26 cellular contexts compared by ENCODE assay signal in the genomic region with DNA sequence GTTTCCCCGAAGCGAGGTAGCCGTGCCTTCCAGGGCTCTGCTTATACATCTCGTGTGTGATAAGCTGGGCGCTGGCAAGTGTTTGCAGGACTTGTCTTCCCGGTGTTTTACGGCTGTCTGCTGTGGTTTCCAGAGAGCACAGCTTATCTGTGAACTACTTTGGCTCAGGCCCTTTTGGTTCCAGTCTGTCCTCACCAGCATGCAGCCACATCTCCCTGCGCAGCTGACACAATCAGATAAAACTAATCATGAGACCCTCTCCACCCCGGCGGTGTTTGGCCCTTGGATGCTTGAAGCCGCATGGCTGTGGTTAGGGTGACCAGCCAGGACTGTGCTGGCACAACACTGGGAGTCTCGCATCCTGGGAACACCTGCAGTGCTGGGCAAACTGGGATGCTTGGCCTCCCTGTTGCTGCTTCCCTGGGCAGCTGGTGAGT.
DNase-seq lines count a peak whose midpoint lies in the region; ATAC-seq, FAIRE-seq and TF ChIP-seq lines count a peak whose summit lies in the region.
"Had no signal": no experiment of that assay in that cellular context is flagged by ENCODE, and none has a peak within 500 bp of the region (broad histone marks: within the 10 kb centered on the region; RNA-seq: fewer than 3 reads in every experiment).

No MANE protein-coding gene starts in this region.

- peak overlapping the region; percentile 83 for H3K27ac ChIP-seq in HEK293 (ENCODE audit: extremely low read depth, low read depth, low read length)
- H3K27ac ChIP-seq in VCaP: peak overlapping the region; percentile 39; the same call in 1 of the 2 replicates
- H3K27ac ChIP-seq in keratinocyte (ENCODE audit: control insufficient read depth, insufficient read depth, low read length): no peak overlapping the region
- no peak overlapping the region for H3K27ac ChIP-seq in small intestine (ENCODE audit: low read depth in 1 of 2, low read length in 1 of 2)
- H3K27ac ChIP-seq in CD4-positive, alpha-beta memory T cell (ENCODE audit: low read depth, low read length): no peak overlapping the region
- H3K27ac ChIP-seq: ascending aorta, skin epidermis, testis had no signal

- H3K27me3 ChIP-seq in keratinocyte (ENCODE audit: control insufficient read depth, extremely low read depth, insufficient read depth, low read length) (no peaks in the 10 kb centered on the region), small intestine (ENCODE audit: control insufficient read depth in 2 of 2, insufficient read depth in 2 of 2, low read length in 2 of 2) (no peaks in the 10 kb centered on the region)
- peaks cover 7% of the 10 kb centered on the region for H3K27me3 ChIP-seq in CD4-positive, alpha-beta memory T cell (ENCODE audit: insufficient read depth, low read length)
- H3K27me3 ChIP-seq: ascending aorta, testis had no signal

- H3K9ac ChIP-seq in keratinocyte (ENCODE audit: control insufficient read depth, extremely low read depth, insufficient read depth, low read length): no peak overlapping the region
- H3K9ac ChIP-seq: KMS-11 had no signal

- no peak overlapping the region for H3K4me3 Mint-ChIP-seq in CD4-positive, alpha-beta memory T cell
- H3K4me3 Mint-ChIP-seq in T-helper 17 cell: no peak overlapping the region
- H3K4me3 Mint-ChIP-seq: activated naive CD4-positive, alpha-beta T cell treated with anti-CD3 and anti-CD28 coated beads, Interleukin-2, amount 10 ng/mL, durations not matched to agents 7 days and 5 days; activated T-cell treated with anti-CD3 and anti-CD28 coated beads, Interleukin-2, amount 50 U/mL, for 72 hours; H9; neural crest cell; stimulated activated naive B cell treated with anti-CD40 and anti-IgM and Interleukin-4, amounts not matched to agents 10 μg/mL and 1 μg/mL and 100 μg/mL, for 72 hours had no signal

- CTCF ChIA-PET in HEK293 (lab: Yijun Ruan, JAX): interaction anchor here (0.7 to 0.8 kb wide), 3 partner anchors 18 to 645 kb away, joined by 3 read pairs; no protein-coding TSS in a partner anchor
- CTCF ChIA-PET in CD4-positive, alpha-beta memory T cell (lab: Charles Lee; ENCODE audit: partially characterized antibody): no interaction called here

- H3K79me2 ChIP-seq in keratinocyte (ENCODE audit: control insufficient read depth, insufficient read depth, low read length): no peaks in the 10 kb centered on the region

- H3K36me3 Mint-ChIP-seq in CD4-positive, alpha-beta memory T cell: no peaks in the 10 kb centered on the region
- H3K36me3 Mint-ChIP-seq in T-helper 17 cell (ENCODE audit: low read depth): no peaks in the 10 kb centered on the region
- H3K36me3 Mint-ChIP-seq: activated naive CD4-positive, alpha-beta T cell treated with anti-CD3 and anti-CD28 coated beads, Interleukin-2, amount 10 ng/mL, durations not matched to agents 7 days and 5 days; stimulated activated naive B cell treated with anti-CD40 and anti-IgM and Interleukin-4, amounts not matched to agents 10 μg/mL and 1 μg/mL and 100 μg/mL, for 72 hours had no signal

- H3K27me3 Mint-ChIP-seq in CD4-positive, alpha-beta memory T cell: peaks cover 8 to 14% of the 10 kb centered on the region in 2 donors
- H3K27me3 Mint-ChIP-seq in T-helper 17 cell: peaks cover 30% of the 10 kb centered on the region

- H3K4me1 ChIP-seq in HEK293 (ENCODE audit: control insufficient read depth, insufficient read depth, low read length): peaks cover 33% of the 10 kb centered on the region
- H3K4me1 ChIP-seq in keratinocyte (ENCODE audit: control insufficient read depth, extremely low read depth, insufficient read depth, low read length): no peaks in the 10 kb centered on the region
- no peaks in the 10 kb centered on the region for H3K4me1 ChIP-seq in small intestine (ENCODE audit: control insufficient read depth in 2 of 2, insufficient read depth in 1 of 2, low read depth in 1 of 2, low read length in 1 of 2)
- no peaks in the 10 kb centered on the region for H3K4me1 ChIP-seq in CD4-positive, alpha-beta memory T cell (ENCODE audit: insufficient read depth, low read length)
- H3K4me1 ChIP-seq: ascending aorta had no signal

- H3K4me3 ChIP-seq in HEK293 (ENCODE audit: low read depth, low read length) (no peak overlapping the region), keratinocyte (ENCODE audit: control insufficient read depth in 2 of 3, extremely low read depth in 1 of 3, insufficient read depth in 2 of 3, low read depth in 1 of 3, low read length in 3 of 3) (no peak overlapping the region), small intestine (ENCODE audit: low read depth in 1 of 2, low read length in 2 of 2) (no peak overlapping the region)
- no peak overlapping the region for H3K4me3 ChIP-seq in CD4-positive, alpha-beta memory T cell (ENCODE audit: low read length in 2 of 2)
- H3K4me3 ChIP-seq: ascending aorta, GM12878, skin epidermis, testis had no signal

- no peaks in the 10 kb centered on the region for H3K9me1 ChIP-seq in keratinocyte (ENCODE audit: control insufficient read depth, extremely low read depth, insufficient read depth, low read length)

- H3K4me1 Mint-ChIP-seq in CD4-positive, alpha-beta memory T cell: no peaks in the 10 kb centered on the region
- H3K4me1 Mint-ChIP-seq in T-helper 17 cell: no peaks in the 10 kb centered on the region
- H3K4me1 Mint-ChIP-seq: activated naive CD4-positive, alpha-beta T cell treated with anti-CD3 and anti-CD28 coated beads, Interleukin-2, amount 10 ng/mL, durations not matched to agents 7 days and 5 days; H9; neural crest cell; stimulated activated naive B cell treated with anti-CD40 and anti-IgM and Interleukin-4, amounts not matched to agents 10 μg/mL and 1 μg/mL and 100 μg/mL, for 72 hours had no signal

- DNase-seq in keratinocyte (ENCODE audit: low read depth, low spot score) (no peak), small intestine (peak; percentile 37), activated gamma-delta T cell (lab: John Stamatoyannopoulos, UW) (no peak), T-helper 17 cell (no peak), NOMO-1 treated with dmso at 0.1 percent for 144 hours (lab: John Stamatoyannopoulos, UW; ENCODE audit: unreplicated experiment) (no peak)
- no peak for DNase-seq in CD4-positive, alpha-beta memory T cell
- DNase-seq: activated CD4-positive, alpha-beta T cell treated with anti-CD3 and anti-CD28 coated beads for 48 hours; activated naive CD4-positive, alpha-beta T cell treated with anti-CD3 and anti-CD28 coated beads, Interleukin-2, amount 10 ng/mL, durations not matched to agents 7 days and 5 days; activated T-cell treated with anti-CD3 and anti-CD28 coated beads, Interleukin-2, amount 50 U/mL, for 72 hours; cerebellar nuclear complex; H9; kidney glomerular epithelial cell; NCI-H1048; NCI-H2029; NCI-H345; PC-3; stimulated activated naive B cell treated with anti-CD40 and anti-IgM and Interleukin-4, amounts not matched to agents 10 μg/mL and 1 μg/mL and 100 μg/mL, for 72 hours; testis had no signal

- TF ChIP-seq CTCF in HEK293 (tag by site-specific recombination; IDR thresholded peaks at IDR 0.05) (no peak), VCaP (conservative IDR thresholded peaks at IDR 0.05) (no peak), keratinocyte (optimal IDR thresholded peaks at IDR 0.05 in 1 of 3, IDR thresholded peaks at IDR 0.05 in 1 of 3, conservative IDR thresholded peaks at IDR 0.05 in 1 of 3; ENCODE audit: extremely low read depth in 1 of 3, insufficient read depth in 2 of 3, low read length in 3 of 3) (no peak)

- ATAC-seq in T-helper 17 cell: no peak
- ATAC-seq: activated T-cell treated with anti-CD3 and anti-CD28 coated beads, Interleukin-2, amount 50 U/mL, for 72 hours; GM12878; PC-3; stimulated activated naive B cell treated with anti-CD40 and anti-IgM and Interleukin-4, amounts not matched to agents 10 μg/mL and 1 μg/mL and 100 μg/mL, for 72 hours had no signal

- intact Hi-C loops in CD4-positive, alpha-beta memory T cell (cut with micrococcal nuclease): no loop called here

- no peaks in the 10 kb centered on the region for H3K9me3 Mint-ChIP-seq in CD4-positive, alpha-beta memory T cell
- H3K9me3 Mint-ChIP-seq: activated naive CD4-positive, alpha-beta T cell treated with anti-CD3 and anti-CD28 coated beads, Interleukin-2, amount 10 ng/mL, durations not matched to agents 7 days and 5 days; activated T-cell treated with anti-CD3 and anti-CD28 coated beads, Interleukin-2, amount 50 U/mL, for 72 hours; H9; neural crest cell; stimulated activated naive B cell treated with anti-CD40 and anti-IgM and Interleukin-4, amounts not matched to agents 10 μg/mL and 1 μg/mL and 100 μg/mL, for 72 hours had no signal

- no peak for FAIRE-seq in keratinocyte (lab: Jason Lieb, UNC)
- no peak for FAIRE-seq in small intestine (lab: Jason Lieb, UNC)
- FAIRE-seq: frontal cortex, GM12878 had no signal

- dilution Hi-C loops in keratinocyte (cut with MboI; ENCODE audit: extremely low pct_ligation_motif_present, low sequenced_read_pairs): no loop called here

- H3K9me3 ChIP-seq in HEK293 (ENCODE audit: control insufficient read depth, insufficient read depth, low read depth, low read length) (no peaks in the 10 kb centered on the region), keratinocyte (ENCODE audit: control insufficient read depth, low read depth, low read length) (no peaks in the 10 kb centered on the region), small intestine (ENCODE audit: control insufficient read depth, low read depth) (no peaks in the 10 kb centered on the region), T-helper 17 cell (ENCODE audit: control insufficient read depth, low read length, poor library complexity, severe bottlenecking) (no peaks in the 10 kb centered on the region)
- H3K9me3 ChIP-seq in CD4-positive, alpha-beta memory T cell (ENCODE audit: control insufficient read depth in 1 of 2, low read length in 2 of 2): no peaks in the 10 kb centered on the region
- H3K9me3 ChIP-seq: ascending aorta, testis had no signal

- H3K27ac Mint-ChIP-seq in CD4-positive, alpha-beta memory T cell: no peak overlapping the region
- no peak overlapping the region for H3K27ac Mint-ChIP-seq in T-helper 17 cell
- H3K27ac Mint-ChIP-seq: activated naive CD4-positive, alpha-beta T cell treated with anti-CD3 and anti-CD28 coated beads, Interleukin-2, amount 10 ng/mL, durations not matched to agents 7 days and 5 days; activated T-cell treated with anti-CD3 and anti-CD28 coated beads, Interleukin-2, amount 50 U/mL, for 72 hours; stimulated activated naive B cell treated with anti-CD40 and anti-IgM and Interleukin-4, amounts not matched to agents 10 μg/mL and 1 μg/mL and 100 μg/mL, for 72 hours had no signal

- no peaks in the 10 kb centered on the region for H4K20me1 ChIP-seq in keratinocyte (ENCODE audit: control insufficient read depth, extremely low read depth, insufficient read depth, low read length)

- no peaks in the 10 kb centered on the region for H3K36me3 ChIP-seq in HEK293 (ENCODE audit: control insufficient read depth in 2 of 2, insufficient read depth in 1 of 2, low read length in 2 of 2)
- H3K36me3 ChIP-seq in keratinocyte (ENCODE audit: control insufficient read depth in 2 of 2, extremely low read depth in 1 of 2, insufficient read depth in 2 of 2, low read length in 2 of 2): no peaks in the 10 kb centered on the region
- no peaks in the 10 kb centered on the region for H3K36me3 ChIP-seq in small intestine (ENCODE audit: control insufficient read depth in 2 of 2, insufficient read depth in 2 of 2, low read length in 2 of 2)
- no peaks in the 10 kb centered on the region for H3K36me3 ChIP-seq in CD4-positive, alpha-beta memory T cell (ENCODE audit: insufficient read depth, low read length)
- H3K36me3 ChIP-seq: ascending aorta had no signal

- peak overlapping the region; percentile 11 for H2AFZ ChIP-seq in keratinocyte (ENCODE audit: control insufficient read depth, low read length)

- POLR2A ChIA-PET in HEK293 (lab: Yijun Ruan, JAX): interaction anchor here (1.1 kb wide), 1 partner anchor 21 kb away, joined by 3 read pairs; no protein-coding TSS in a partner anchor
- POLR2A ChIA-PET in CD4-positive, alpha-beta memory T cell (lab: Charles Lee; ENCODE audit: partially characterized antibody): no interaction called here

- no peak overlapping the region for H3K4me2 ChIP-seq in keratinocyte (ENCODE audit: control insufficient read depth, extremely low read depth, insufficient read depth, low read depth, low read length)

- WGBS in small intestine, 3 donors: 9 to 33% (median 20%) methylated on average over 12 of the region's 12 CpGs

Comparison
In these comparisons a context has a peak if more than half of its experiments do, and no peak if none do; other contexts are left out.
1. H3K27ac ChIP-seq: peak in HEK293 (single experiment) and VCaP (single experiment); none in keratinocyte (single experiment), small intestine (0 of 2) and CD4-positive, alpha-beta memory T cell (single experiment).